Comparison of ENCODE assay signal across 8 cellular contexts in the genomic region with DNA sequence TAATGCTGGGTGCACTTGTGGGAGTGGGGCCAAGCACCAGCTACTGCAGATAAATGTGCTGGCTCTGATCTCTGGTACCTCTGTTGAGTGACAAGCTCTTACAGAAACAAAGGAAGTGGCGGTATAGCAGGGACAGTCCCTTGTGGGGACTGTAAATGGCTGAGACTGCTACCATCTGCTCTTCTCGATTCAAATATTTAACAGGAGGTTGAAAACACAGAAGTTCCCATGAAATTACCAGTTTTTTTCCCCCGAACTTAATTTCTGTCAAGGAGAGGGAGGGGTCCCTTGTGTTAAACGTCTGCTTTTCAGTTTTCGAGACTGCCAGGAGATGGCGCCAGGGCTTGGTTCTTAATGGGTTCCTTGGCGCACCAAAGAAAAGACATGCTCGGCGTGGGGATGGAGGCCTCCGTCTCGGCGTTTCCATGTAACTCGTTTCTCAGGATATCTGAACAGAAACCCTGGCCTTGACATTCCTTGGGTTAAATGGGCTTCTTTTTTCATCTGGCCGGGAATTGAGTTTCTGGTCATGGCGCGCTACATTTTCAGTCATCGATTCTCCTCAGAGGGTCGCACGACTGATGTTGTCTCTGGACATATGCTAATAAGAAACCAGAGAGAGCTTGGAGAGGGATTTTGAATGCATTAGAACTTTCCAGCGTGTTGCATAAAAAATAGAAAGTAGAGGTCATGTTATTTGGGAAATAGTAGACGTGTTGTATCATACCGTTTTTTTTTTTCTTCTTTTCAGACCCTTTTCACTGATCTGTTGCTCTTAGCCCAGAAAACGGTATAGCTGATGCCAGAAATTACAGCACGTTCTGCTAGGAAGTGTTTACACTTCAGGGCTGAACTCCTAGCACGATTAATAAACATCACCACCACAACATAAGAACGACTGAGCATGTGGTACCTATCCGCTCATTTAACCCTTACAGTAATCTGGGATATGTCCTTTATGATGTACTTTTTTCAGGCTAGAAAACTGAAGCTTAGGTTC.
DNase-seq lines count a peak whose midpoint lies in the region; ATAC-seq and TF ChIP-seq lines count a peak whose summit lies in the region.

No MANE protein-coding gene starts in this region.

- H3K79me2 ChIP-seq in neural cell (replicated peaks; ENCODE audit: insufficient read depth, low read length), result peaks cover 57% of the 10 kb centered on the region

- peak; percentile 96 for TF ChIP-seq CTCF in neural cell (IDR thresholded peaks at IDR 0.05; ENCODE audit: poor library complexity, severe bottlenecking)
- TF ChIP-seq CTCF in thyroid gland (IDR thresholded peaks at IDR 0.05), result peak; percentile 49 to 81 (median 69)

- H2AFZ ChIP-seq in neural cell (ENCODE audit: low read depth, low read length), result peak overlapping the region; percentile 47

- WGBS in thyroid gland, 2 donors, result 36% methylated on average over 27 of the region's 27 CpGs

- intact Hi-C loops in thyroid gland (cut with DNase I), result loop anchor here (10.0 kb wide), 1 partner anchor 522 kb away; no protein-coding TSS in a partner anchor

- no peak for TF ChIP-seq POLR2A in thyroid gland (IDR thresholded peaks at IDR 0.05)

- H3K27ac Mint-ChIP-seq in activated T-cell treated with anti-CD3 and anti-CD28 coated beads, Interleukin-2, amount 50 U/mL, for 24 hours, result peak overlapping the region; percentile 75

- H3K36me3 ChIP-seq in neural cell (ENCODE audit: insufficient read depth, low read length) (no peaks in the 10 kb centered on the region), thyroid gland (no peaks in the 10 kb centered on the region)

- ATAC-seq in GM21515 (IDR thresholded peaks at IDR 0.05; ENCODE audit: unreplicated experiment), result peak; percentile 96

- no peaks in the 10 kb centered on the region for H3K36me3 Mint-ChIP-seq in activated T-cell treated with anti-CD3 and anti-CD28 coated beads, Interleukin-2, amount 50 U/mL, for 24 hours (ENCODE audit: low read depth)

- peak overlapping the region; percentile 71 for H3K27ac ChIP-seq in neural cell (ENCODE audit: low read length)
- H3K27ac ChIP-seq in thyroid gland, result no peak overlapping the region

- H3K9ac ChIP-seq in neural cell (ENCODE audit: low read length), result peak overlapping the region; percentile 55

- H3K9me3 Mint-ChIP-seq in activated T-cell treated with anti-CD3 and anti-CD28 coated beads, Interleukin-2, amount 50 U/mL, for 24 hours, result no peaks in the 10 kb centered on the region

- peak; percentile 61 for DNase-seq in DMS79 (lab: John Stamatoyannopoulos, UW)
- DNase-seq in HS-5 (ENCODE audit: low read depth), result peak; percentile 26
- DNase-seq in NCI-H774 (lab: John Stamatoyannopoulos, UW), result peak; percentile 78
- peak; percentile 64 for DNase-seq in activated T-cell treated with anti-CD3 and anti-CD28 coated beads, Interleukin-2, amount 50 U/mL, for 24 hours
- peak; percentile 64 for DNase-seq in fibroblast of the conjunctiva (ENCODE audit: low read depth)
- DNase-seq in thyroid gland, result peak; percentile 70 to 81

- H3K27me3 Mint-ChIP-seq in activated T-cell treated with anti-CD3 and anti-CD28 coated beads, Interleukin-2, amount 50 U/mL, for 24 hours, result peaks cover 12% of the 10 kb centered on the region

- peak overlapping the region; percentile 37 for H3K4me3 Mint-ChIP-seq in activated T-cell treated with anti-CD3 and anti-CD28 coated beads, Interleukin-2, amount 50 U/mL, for 24 hours

- peaks cover 31% of the 10 kb centered on the region for H3K4me1 Mint-ChIP-seq in activated T-cell treated with anti-CD3 and anti-CD28 coated beads, Interleukin-2, amount 50 U/mL, for 24 hours (ENCODE audit: low read depth)

- H3F3A ChIP-seq in neural cell (ENCODE audit: insufficient read depth, low read length, poor library complexity, severe bottlenecking), result no peaks in the 10 kb centered on the region

- peak; percentile 98 for TF ChIP-seq RAD21 in neural cell (conservative IDR thresholded peaks at IDR 0.05)

- H3K4me1 ChIP-seq in thyroid gland, result no peaks in the 10 kb centered on the region

- H3K27me3 ChIP-seq in neural cell (ENCODE audit: insufficient read depth, low read depth, low read length) (no peaks in the 10 kb centered on the region), thyroid gland (no peaks in the 10 kb centered on the region)

- no peaks in the 10 kb centered on the region for H4K20me1 ChIP-seq in neural cell (ENCODE audit: insufficient read depth)

- TF ChIP-seq EP300 in neural cell (conservative IDR thresholded peaks at IDR 0.05; ENCODE audit: poor library complexity, severe bottlenecking), result peak; percentile 65

- H3K9me3 ChIP-seq in neural cell (ENCODE audit: low read length), result no peaks in the 10 kb centered on the region
- no peaks in the 10 kb centered on the region for H3K9me3 ChIP-seq in thyroid gland

- H3K4me3 ChIP-seq in neural cell (ENCODE audit: low read length) (peak overlapping the region; percentile 41), thyroid gland (replicated peaks in 1 of 3) (no peak overlapping the region)

- H3K9me2 ChIP-seq in neural cell (ENCODE audit: insufficient read depth, low read length), result no peaks in the 10 kb centered on the region

- H3K4me2 ChIP-seq in neural cell (ENCODE audit: low read length), result peak overlapping the region; percentile 46

TF ChIP-seq in neural cell, 6 proteins besides CTCF, POLR2A, EP300 and RAD21:
- TF ChIP-seq TAF1 (IDR thresholded peaks at IDR 0.05; ENCODE audit: low read depth) (no peak), POLR2AphosphoS5 (IDR thresholded peaks at IDR 0.05) (peak; percentile 16), EZH2 (IDR thresholded peaks at IDR 0.05; ENCODE audit: borderline replicate concordance, insufficient read depth, low read length, poor library complexity, severe bottlenecking) (no peak), MXI1 (conservative IDR thresholded peaks at IDR 0.05; ENCODE audit: poor library complexity, severe bottlenecking) (peak; percentile 67), SMC3 (conservative IDR thresholded peaks at IDR 0.05; ENCODE audit: poor library complexity) (peak; percentile 99)
- TF ChIP-seq, protein P1, sequence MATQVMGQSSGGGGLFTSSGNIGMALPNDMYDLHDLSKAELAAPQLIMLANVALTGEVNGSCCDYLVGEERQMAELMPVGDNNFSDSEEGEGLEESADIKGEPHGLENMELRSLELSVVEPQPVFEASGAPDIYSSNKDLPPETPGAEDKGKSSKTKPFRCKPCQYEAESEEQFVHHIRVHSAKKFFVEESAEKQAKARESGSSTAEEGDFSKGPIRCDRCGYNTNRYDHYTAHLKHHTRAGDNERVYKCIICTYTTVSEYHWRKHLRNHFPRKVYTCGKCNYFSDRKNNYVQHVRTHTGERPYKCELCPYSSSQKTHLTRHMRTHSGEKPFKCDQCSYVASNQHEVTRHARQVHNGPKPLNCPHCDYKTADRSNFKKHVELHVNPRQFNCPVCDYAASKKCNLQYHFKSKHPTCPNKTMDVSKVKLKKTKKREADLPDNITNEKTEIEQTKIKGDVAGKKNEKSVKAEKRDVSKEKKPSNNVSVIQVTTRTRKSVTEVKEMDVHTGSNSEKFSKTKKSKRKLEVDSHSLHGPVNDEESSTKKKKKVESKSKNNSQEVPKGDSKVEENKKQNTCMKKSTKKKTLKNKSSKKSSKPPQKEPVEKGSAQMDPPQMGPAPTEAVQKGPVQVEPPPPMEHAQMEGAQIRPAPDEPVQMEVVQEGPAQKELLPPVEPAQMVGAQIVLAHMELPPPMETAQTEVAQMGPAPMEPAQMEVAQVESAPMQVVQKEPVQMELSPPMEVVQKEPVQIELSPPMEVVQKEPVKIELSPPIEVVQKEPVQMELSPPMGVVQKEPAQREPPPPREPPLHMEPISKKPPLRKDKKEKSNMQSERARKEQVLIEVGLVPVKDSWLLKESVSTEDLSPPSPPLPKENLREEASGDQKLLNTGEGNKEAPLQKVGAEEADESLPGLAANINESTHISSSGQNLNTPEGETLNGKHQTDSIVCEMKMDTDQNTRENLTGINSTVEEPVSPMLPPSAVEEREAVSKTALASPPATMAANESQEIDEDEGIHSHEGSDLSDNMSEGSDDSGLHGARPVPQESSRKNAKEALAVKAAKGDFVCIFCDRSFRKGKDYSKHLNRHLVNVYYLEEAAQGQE (IDR thresholded peaks at IDR 0.05; ENCODE audit: borderline replicate concordance), result peak; percentile 18
TF ChIP-seq in neural cell: peak in this region for 4.

Comparison
In these comparisons a context has a peak if more than half of its experiments do, and no peak if none do; other contexts are left out.
1. DNase-seq: peak in every context shown above with its lines; median percentile 78 in NCI-H774; 76 in thyroid gland; 64 in activated T-cell treated with anti-CD3 and anti-CD28 coated beads, Interleukin-2, amount 50 U/mL, for 24 hours; 64 in fibroblast of the conjunctiva; 61 in DMS79; 26 in HS-5.